10 cellular contexts compared by ENCODE assay signal in genomic region chr11:75826463-75827220, GRCh38. TPM values are rescaled to one million over a fixed set of nuclear protein-coding genes. Genes with fewer than 3 reads are reported as not detected.
DNase-seq lines count a peak whose midpoint lies in the region; ATAC-seq, FAIRE-seq and TF ChIP-seq lines count a peak whose summit lies in the region.
"Had no signal": no experiment of that assay in that cellular context is flagged by ENCODE, and none has a peak within 500 bp of the region (broad histone marks: within the 10 kb centered on the region; RNA-seq: fewer than 3 reads in every experiment).

No MANE protein-coding gene starts in this region.

- CTCF ChIA-PET in GM12878 (lab: Yijun Ruan, JAX): interaction anchor here (0.6 to 13.0 kb wide), 7 partner anchors 9 to 498 kb away, joined by 4 to 131 read pairs (median 4); no protein-coding TSS in a partner anchor
- CTCF ChIA-PET in CD4-positive, alpha-beta T cell (lab: Charles Lee): interaction anchor here (0.6 kb wide), 1 partner anchor 49 kb away, joined by 3 read pairs; no protein-coding TSS in a partner anchor
- CTCF ChIA-PET in activated CD4-positive, alpha-beta T cell treated with anti-CD3 and anti-CD28 coated beads, Interleukin-2, amount 10 ng/mL, durations not matched to agents 7 days and 5 days (lab: Charles Lee): interaction anchor here (0.6 to 1.5 kb wide), 5 partner anchors 12 to 380 kb away, joined by 3 read pairs; partner anchors contain the start of gene UVRAG

- 1% methylated on average over 4 of the region's 4 CpGs for WGBS in GM12878 (ENCODE audit: insufficient coverage, insufficient replicate concordance, low lambda C conversion rate, missing lambda C conversion rate)

- TF ChIP-seq CTCF in GM12878 (IDR thresholded peaks at IDR 0.05 in 2 of 3, conservative IDR thresholded peaks at IDR 0.05 in 1 of 3; ENCODE audit: control insufficient read depth in 2 of 3, extremely low read depth in 1 of 3, insufficient read depth in 1 of 3, low read depth in 3 of 3, low read length in 3 of 3): no peak
- TF ChIP-seq CTCF in CD4-positive, alpha-beta T cell (IDR thresholded peaks at IDR 0.05): no peak

- H3K27me3 Mint-ChIP-seq in CD4-positive, alpha-beta T cell: no peaks in the 10 kb centered on the region
- no peaks in the 10 kb centered on the region for H3K27me3 Mint-ChIP-seq in activated CD4-positive, alpha-beta T cell treated with anti-CD3 and anti-CD28 coated beads, Interleukin-2, amount 10 ng/mL, durations not matched to agents 7 days and 5 days

- in situ Hi-C loops in GM12878 (cut with MboI): no loop called here

- H3K4me1 ChIP-seq in GM12878 (ENCODE audit: control insufficient read depth, insufficient read depth, low read length): peaks cover 35% of the 10 kb centered on the region
- peaks cover 5 to 8% (median 5%) of the 10 kb centered on the region in 3 donors for H3K4me1 ChIP-seq in skeletal muscle tissue (ENCODE audit: control insufficient read depth in 3 of 3, insufficient read depth in 3 of 3, low read length in 3 of 3)

- no peak overlapping the region for H2AFZ ChIP-seq in GM12878 (ENCODE audit: control insufficient read depth, low read depth, low read length)

- no peak overlapping the region for H3K4me3 Mint-ChIP-seq in CD4-positive, alpha-beta T cell
- H3K4me3 Mint-ChIP-seq in activated CD4-positive, alpha-beta T cell treated with anti-CD3 and anti-CD28 coated beads, Interleukin-2, amount 10 ng/mL, durations not matched to agents 7 days and 5 days: no peak overlapping the region

- RAD21 ChIA-PET in GM12878 (lab: Charles Lee; ENCODE audit: unreplicated experiment): interaction anchor here (0.7 to 7.6 kb wide), 7 partner anchors 10 to 308 kb away, joined by 3 to 111 read pairs (median 4); partner anchors contain the start of gene UVRAG

- peaks cover 19% of the 10 kb centered on the region for H3K36me3 Mint-ChIP-seq in CD4-positive, alpha-beta T cell (ENCODE audit: low read depth)
- H3K36me3 Mint-ChIP-seq in activated CD4-positive, alpha-beta T cell treated with anti-CD3 and anti-CD28 coated beads, Interleukin-2, amount 10 ng/mL, durations not matched to agents 7 days and 5 days (ENCODE audit: low read depth): peaks cover 18% of the 10 kb centered on the region

- H3K9me3 ChIP-seq in GM12878 (replicated peaks; ENCODE audit: control insufficient read depth, insufficient read depth, low read length): peaks cover 4% of the 10 kb centered on the region; the same call in 2 of the 3 replicates
- H3K9me3 ChIP-seq in skeletal muscle tissue (ENCODE audit: control insufficient read depth in 3 of 3, low read length in 3 of 3): no peaks in the 10 kb centered on the region
- no peaks in the 10 kb centered on the region for H3K9me3 ChIP-seq in CD4-positive, alpha-beta T cell (ENCODE audit: control insufficient read depth, low read length)
- H3K9me3 ChIP-seq: neutrophil had no signal

- no peak for TF ChIP-seq EP300 in GM12878 (IDR thresholded peaks at IDR 0.05; ENCODE audit: borderline replicate concordance in 1 of 2, control insufficient read depth in 1 of 2, low read depth in 2 of 2, low read length in 2 of 2)

- peak overlapping the region; percentile 59 for H3K9ac ChIP-seq in GM12878 (ENCODE audit: control insufficient read depth, insufficient read depth, low read length)
- H3K9ac ChIP-seq in skeletal muscle tissue (ENCODE audit: low read depth in 1 of 3, low read length in 3 of 3): peak overlapping the region in 1 of 3 donors; percentile 51

- peak overlapping the region; percentile 4; the same call in 1 of the 2 replicates for H3K4me3 ChIP-seq in GM08714 (ENCODE audit: low read length)
- peak overlapping the region; percentile 63; the same call in 1 of the 2 replicates for H3K4me3 ChIP-seq in GM12878
- peak overlapping the region in 1 of 3 donors; percentile 43 for H3K4me3 ChIP-seq in skeletal muscle tissue (ENCODE audit: low read length in 3 of 3)

- no peaks in the 10 kb centered on the region for H3K9me3 Mint-ChIP-seq in CD4-positive, alpha-beta T cell
- H3K9me3 Mint-ChIP-seq in activated CD4-positive, alpha-beta T cell treated with anti-CD3 and anti-CD28 coated beads, Interleukin-2, amount 10 ng/mL, durations not matched to agents 7 days and 5 days: no peaks in the 10 kb centered on the region

- POLR2A ChIA-PET in GM12878 (lab: Charles Lee): interaction anchor here (0.6 to 8.2 kb wide), 8 partner anchors 9 to 264 kb away, joined by 3 to 173 read pairs (median 4); partner anchors contain the start of gene UVRAG
- POLR2A ChIA-PET in CD4-positive, alpha-beta T cell (lab: Charles Lee): interaction anchor here (0.7 kb wide), 2 partner anchors 496 to 512 kb away, joined by 3 to 4 read pairs; no protein-coding TSS in a partner anchor
- POLR2A ChIA-PET in activated CD4-positive, alpha-beta T cell treated with anti-CD3 and anti-CD28 coated beads, Interleukin-2, amount 10 ng/mL, durations not matched to agents 7 days and 5 days (lab: Charles Lee): interaction anchor here (0.5 kb wide), 1 partner anchor 92 kb away, joined by 3 read pairs; no protein-coding TSS in a partner anchor

- SMC1A ChIA-PET in GM12878 (lab: Charles Lee; ENCODE audit: uncharacterized antibody, unreplicated experiment): interaction anchor here (0.8 to 7.8 kb wide), 11 partner anchors 9 to 117 kb away, joined by 3 to 100 read pairs (median 4); partner anchors contain the start of gene UVRAG

- H3K79me2 ChIP-seq in GM12878 (ENCODE audit: control insufficient read depth, insufficient read depth, low read length): peaks cover 87% of the 10 kb centered on the region

- peak overlapping the region; percentile 92 for H3K27ac ChIP-seq in GM12878 (ENCODE audit: control insufficient read depth, insufficient read depth)
- peak overlapping the region; percentile 75 for H3K27ac ChIP-seq in skeletal muscle tissue (ENCODE audit: low read depth, low read length)
- no peak overlapping the region for H3K27ac ChIP-seq in CD4-positive, alpha-beta T cell (ENCODE audit: low read depth, low read length)
- H3K27ac ChIP-seq: neutrophil had no signal

- no peak for TF ChIP-seq RAD21 in GM12878 (IDR thresholded peaks at IDR 0.05; ENCODE audit: insufficient read depth, low read depth, low read length)

- intact Hi-C loops in GM12878 (cut with micrococcal nuclease; ENCODE audit: unreplicated experiment): no loop called here
- intact Hi-C loops in CD4-positive, alpha-beta T cell (cut with DNase I, micrococcal nuclease): no loop called here

- FAIRE-seq in GM12878 (lab: Jason Lieb, UNC): no peak

- H3K27me3 ChIP-seq in GM12878 (replicated peaks in 1 of 2; ENCODE audit: control insufficient read depth in 2 of 2, insufficient read depth in 2 of 2, low read length in 1 of 2) (no peaks in the 10 kb centered on the region), skeletal muscle tissue (ENCODE audit: control insufficient read depth in 3 of 3, insufficient read depth in 3 of 3, low read length in 3 of 3) (no peaks in the 10 kb centered on the region)
- H3K27me3 ChIP-seq in CD4-positive, alpha-beta T cell (ENCODE audit: control insufficient read depth, insufficient read depth, low read length): no peaks in the 10 kb centered on the region
- H3K27me3 ChIP-seq: neutrophil had no signal

- no peak overlapping the region for H3K27ac Mint-ChIP-seq in CD4-positive, alpha-beta T cell
- H3K27ac Mint-ChIP-seq in activated CD4-positive, alpha-beta T cell treated with anti-CD3 and anti-CD28 coated beads, Interleukin-2, amount 10 ng/mL, durations not matched to agents 7 days and 5 days: no peak overlapping the region

- H3K4me1 Mint-ChIP-seq in CD4-positive, alpha-beta T cell (ENCODE audit: low read depth): peaks cover 47% of the 10 kb centered on the region
- H3K4me1 Mint-ChIP-seq in activated CD4-positive, alpha-beta T cell treated with anti-CD3 and anti-CD28 coated beads, Interleukin-2, amount 10 ng/mL, durations not matched to agents 7 days and 5 days: peaks cover 33% of the 10 kb centered on the region

- no peaks in the 10 kb centered on the region for H4K20me1 ChIP-seq in GM12878 (ENCODE audit: control insufficient read depth, insufficient read depth)

- ATAC-seq in GM12878: peak; percentile 11
- no peak for ATAC-seq in CD4-positive, alpha-beta T cell (ENCODE audit: poor library complexity)

- peak overlapping the region; percentile 94 for H3K4me2 ChIP-seq in GM12878 (ENCODE audit: control insufficient read depth, insufficient read depth)

- TF ChIP-seq POLR2A in GM12878 (IDR thresholded peaks at IDR 0.05; ENCODE audit: low read depth, low read length) (no peak), erythroblast (IDR thresholded peaks at IDR 0.05; ENCODE audit: low read length) (no peak)

- H3K36me3 ChIP-seq in GM12878 (ENCODE audit: control insufficient read depth in 2 of 2, insufficient read depth in 2 of 2, low read length in 1 of 2) (peaks cover 0 to 29% of the 10 kb centered on the region in 2 experiments; a peak in 2 of 4 replicates), skeletal muscle tissue (ENCODE audit: control insufficient read depth in 3 of 3, insufficient read depth in 3 of 3, low read length in 3 of 3) (no peaks in the 10 kb centered on the region)

- DNase-seq in GM12878 (ENCODE audit: low read depth, low spot score) (no peak), iris pigment epithelial cell (ENCODE audit: low read depth) (peak; percentile 49), erythroblast (lab: John Stamatoyannopoulos, UW) (no peak), germinal center (ENCODE audit: low spot score) (no peak)
- no peak for DNase-seq in CD4-positive, alpha-beta T cell
- no peak for DNase-seq in activated CD4-positive, alpha-beta T cell treated with anti-CD3 and anti-CD28 coated beads, Interleukin-2, amount 10 ng/mL, durations not matched to agents 7 days and 5 days
- DNase-seq: NCI-H1436 treated with DMSO at 0.1 percent for 48 hours had no signal

- TSS peak; percentile 7 for BruUV-seq in GM12878 (replicated peaks; lab: Mats Ljungman, UMichigan)

RNA-seq across cellular contexts. Expression of gene UVRAG, which starts 11.6 kb away (rescaled TPM):
- total RNA-seq in GM12878 (2013; cell fraction: nucleolus; rRNA removed): 344 and 366 TPM in 2 replicates
- total RNA-seq in GM12878 (2014; rRNA removed) (37.0 and 39.6 TPM in 2 replicates), GM12878 (2014; rRNA removed; fragmentation: Illumina TruSeq; extraction: Trizol) (40.7 and 41.3 TPM in 2 replicates), GM12878 (2021) (42.9 and 43.4 TPM in 2 replicates), skeletal muscle tissue (14.1 TPM)
- 19.8 TPM for polyA plus RNA-seq in GM12878 (2011; ENCODE audit: low read depth)
- polyA plus RNA-seq in GM12878 (2011; rRNA removed) (36.9 and 52.3 TPM in 2 replicates), GM12878 (2014; fragmentation: Illumina TruSeq; extraction: Trizol) (31.8 and 35.3 TPM in 2 replicates), GM12878 (2014; fragmentation: Nextera tagmentation; extraction: Ambion mirVana) (10 to 100 TPM in 1 of 2 experiments, 1 to 10 TPM in 1; 7.0 to 11.2 TPM), GM12878 (2014; rRNA removed) (24.0 and 26.7 TPM in 2 replicates), GM12878 (2016; fragmentation: Nextera tagmentation; extraction: Ambion mirVana) (10 to 100 TPM; 37.9 to 43.4 TPM)
- polyA plus RNA-seq in GM12878 (2011; cell fraction: cytosol; rRNA removed): 20.1 and 23.2 TPM in 2 replicates
- 33.4 and 36.0 TPM in 2 replicates for polyA plus RNA-seq in GM12878 (2011; cell fraction: nucleus; rRNA removed)
- 24.8 and 28.3 TPM in 2 replicates for polyA plus RNA-seq in GM12878 (2012)
- 72.7 and 77.2 TPM in 2 replicates for polyA minus RNA-seq in GM12878 (2011; rRNA and poly(A)+ RNA removed)
- 17.0 and 18.5 TPM in 2 replicates for polyA minus RNA-seq in GM12878 (2011; cell fraction: cytosol; rRNA and poly(A)+ RNA removed)
- 96.4 and 155 TPM in 2 replicates for polyA minus RNA-seq in GM12878 (2011; cell fraction: nucleus; rRNA and poly(A)+ RNA removed)
- 10 to 100 TPM; 16.5 to 19.5 TPM for total RNA-seq in CD4-positive, alpha-beta T cell
- total RNA-seq in activated CD4-positive, alpha-beta T cell treated with anti-CD3 and anti-CD28 coated beads, Interleukin-2, amount 10 ng/mL, durations not matched to agents 7 days and 5 days: 10 to 100 TPM; 16.8 to 17.0 TPM

RNA-seq across cellular contexts. Expression of gene DGAT2, which starts 58.1 kb away (rescaled TPM):
- 11.2 and 12.8 TPM in 2 replicates for total RNA-seq in GM12878 (2013; cell fraction: nucleolus; rRNA removed)
- total RNA-seq in GM12878 (2014; rRNA removed) (16.7 and 20.5 TPM in 2 replicates), GM12878 (2014; rRNA removed; fragmentation: Illumina TruSeq; extraction: Trizol) (12.5 and 13.0 TPM in 2 replicates), GM12878 (2021) (19.5 and 21.0 TPM in 2 replicates), skeletal muscle tissue (19.3 TPM)
- 5.8 TPM for polyA plus RNA-seq in GM12878 (2011; ENCODE audit: low read depth)
- polyA plus RNA-seq in GM12878 (2011; rRNA removed) (15.2 and 25.9 TPM in 2 replicates), GM12878 (2014; fragmentation: Illumina TruSeq; extraction: Trizol) (17.0 and 23.0 TPM in 2 replicates), GM12878 (2014; fragmentation: Nextera tagmentation; extraction: Ambion mirVana) (1 to 10 TPM; 5.1 to 5.5 TPM), GM12878 (2014; rRNA removed) (20.2 and 20.5 TPM in 2 replicates), GM12878 (2016; fragmentation: Nextera tagmentation; extraction: Ambion mirVana) (10 to 100 TPM; 17.2 to 17.9 TPM)
- polyA plus RNA-seq in GM12878 (2011; cell fraction: cytosol; rRNA removed): 22.0 and 29.0 TPM in 2 replicates
- polyA plus RNA-seq in GM12878 (2011; cell fraction: nucleus; rRNA removed): 13.3 and 13.6 TPM in 2 replicates
- polyA plus RNA-seq in GM12878 (2012): 7.4 and 8.5 TPM in 2 replicates
- polyA minus RNA-seq in GM12878 (2011; rRNA and poly(A)+ RNA removed): 29.6 and 33.1 TPM in 2 replicates
- polyA minus RNA-seq in GM12878 (2011; cell fraction: cytosol; rRNA and poly(A)+ RNA removed): 4.5 and 7.5 TPM in 2 replicates
- 5.6 and 6.5 TPM in 2 replicates for polyA minus RNA-seq in GM12878 (2011; cell fraction: nucleus; rRNA and poly(A)+ RNA removed)
- under 1 TPM; 0.19 to 0.25 TPM for total RNA-seq in CD4-positive, alpha-beta T cell
- total RNA-seq in activated CD4-positive, alpha-beta T cell treated with anti-CD3 and anti-CD28 coated beads, Interleukin-2, amount 10 ng/mL, durations not matched to agents 7 days and 5 days: under 1 TPM; 0.77 to 0.99 TPM

Comparison
In these comparisons a context has a peak if more than half of its experiments do, and no peak if none do; other contexts are left out.
1. RNA of gene DGAT2, which starts 58.1 kb away (total RNA-seq): 11.2 to 21.0 TPM in GM12878 and 19.3 TPM in skeletal muscle tissue (single experiment); 0.77 to 0.99 TPM in activated CD4-positive, alpha-beta T cell treated with anti-CD3 and anti-CD28 coated beads, Interleukin-2, amount 10 ng/mL, durations not matched to agents 7 days and 5 days and 0.19 to 0.25 TPM in CD4-positive, alpha-beta T cell; every median in the first group is over 4 times any median in the second.